ENCODE assay signal across 1 cellular context in the genomic region with DNA sequence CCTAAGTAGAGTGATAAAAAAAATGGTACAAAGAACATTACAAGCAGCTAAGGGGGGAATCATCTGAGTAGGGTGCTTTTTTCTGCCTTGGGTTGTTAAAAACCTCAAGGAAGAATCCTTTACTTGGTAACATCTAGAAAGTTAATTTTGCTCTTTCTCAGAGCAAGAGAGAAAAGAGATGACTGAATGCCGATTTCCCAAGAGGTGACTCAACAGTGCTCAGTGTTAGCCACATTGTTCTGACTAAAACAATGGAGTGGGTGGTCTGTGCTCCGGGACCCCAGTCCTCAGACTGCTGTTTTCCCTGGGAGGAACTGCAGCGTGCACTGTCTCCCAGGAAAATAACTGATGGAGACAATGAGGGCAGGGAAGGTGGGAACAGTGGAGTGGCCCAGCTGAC.
TF ChIP-seq lines count a peak whose summit lies in the region.

No MANE protein-coding gene starts in this region.

TF ChIP-seq in K562, 482 proteins besides CTCF, POLR2A, EP300 and RAD21 (continued from another document):
- no peak for TF ChIP-seq ZKSCAN3 (CRISPR knock-in tag; IDR thresholded peaks at IDR 0.05)
- TF ChIP-seq TRIM24 (IDR thresholded peaks at IDR 0.05), result no peak
- TF ChIP-seq BDP1 (IDR thresholded peaks at IDR 0.05; ENCODE audit: insufficient read depth, insufficient read length), result no peak
- TF ChIP-seq, protein P1, sequence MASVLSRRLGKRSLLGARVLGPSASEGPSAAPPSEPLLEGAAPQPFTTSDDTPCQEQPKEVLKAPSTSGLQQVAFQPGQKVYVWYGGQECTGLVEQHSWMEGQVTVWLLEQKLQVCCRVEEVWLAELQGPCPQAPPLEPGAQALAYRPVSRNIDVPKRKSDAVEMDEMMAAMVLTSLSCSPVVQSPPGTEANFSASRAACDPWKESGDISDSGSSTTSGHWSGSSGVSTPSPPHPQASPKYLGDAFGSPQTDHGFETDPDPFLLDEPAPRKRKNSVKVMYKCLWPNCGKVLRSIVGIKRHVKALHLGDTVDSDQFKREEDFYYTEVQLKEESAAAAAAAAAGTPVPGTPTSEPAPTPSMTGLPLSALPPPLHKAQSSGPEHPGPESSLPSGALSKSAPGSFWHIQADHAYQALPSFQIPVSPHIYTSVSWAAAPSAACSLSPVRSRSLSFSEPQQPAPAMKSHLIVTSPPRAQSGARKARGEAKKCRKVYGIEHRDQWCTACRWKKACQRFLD (CRISPR knock-in tag; IDR thresholded peaks at IDR 0.05), result no peak
